ENCODE assay signal across 8 cellular contexts in genomic region chr15:92807971-92808571, GRCh38.
A peak's percentile ranks its signal among the peaks of the same experiment; 100 is the strongest.
DNase-seq lines count a peak whose midpoint lies in the region; ATAC-seq and TF ChIP-seq lines count a peak whose summit lies in the region.

No MANE protein-coding gene starts in this region.

- H3K27me3 ChIP-seq in AG04450 (ENCODE audit: control insufficient read depth, insufficient read depth, low read length) = no peaks in the 10 kb centered on the region
- no peaks in the 10 kb centered on the region for H3K27me3 ChIP-seq in psoas muscle (ENCODE audit: insufficient read depth in 3 of 3, low read length in 2 of 3)

- H3K4me3 ChIP-seq in AG04450 (ENCODE audit: low read depth, low read length) (no peak overlapping the region), psoas muscle (peak overlapping the region; percentile 67)

- H3K9me3 ChIP-seq in AG04450 (ENCODE audit: control insufficient read depth, insufficient read depth, low read length) (peaks cover 5% of the 10 kb centered on the region; the same call in 1 of the 2 replicates), psoas muscle (no peaks in the 10 kb centered on the region)

- CTCF ChIA-PET in AG04450 (lab: Charles Lee) = interaction anchor here (0.5 to 4.2 kb wide), 15 partner anchors 9 to 148 kb away, joined by 3 to 20 read pairs (median 4); partner anchors contain the start of gene CHD2

- peak overlapping the region; percentile 57 for H3K27ac ChIP-seq in AG04450 (ENCODE audit: low read depth, low read length)
- H3K27ac ChIP-seq in VCaP = peak overlapping the region; percentile 100
- peak overlapping the region; percentile 92 for H3K27ac ChIP-seq in psoas muscle

- DNase-seq in AG04450 (ENCODE audit: low read depth, low spot score) = no peak
- peak; percentile 80 for DNase-seq in HT-29 (ENCODE audit: low spot score)
- peak; percentile 52 to 68 for DNase-seq in erythroblast (lab: John Stamatoyannopoulos, UW)
- no peak for DNase-seq in psoas muscle
- no peak for DNase-seq in OCI-M2 (lab: John Stamatoyannopoulos, UW; ENCODE audit: unreplicated experiment)

- no peak for TF ChIP-seq CTCF in AG04450 (IDR thresholded peaks at IDR 0.05; ENCODE audit: low read depth, low read length)
- no peak for TF ChIP-seq CTCF in VCaP (conservative IDR thresholded peaks at IDR 0.05)
- TF ChIP-seq CTCF in psoas muscle (IDR thresholded peaks at IDR 0.05) = no peak

- H3K36me3 ChIP-seq in psoas muscle (ENCODE audit: insufficient read depth in 1 of 2, low read depth in 1 of 2) = no peaks in the 10 kb centered on the region

- peaks cover 26% of the 10 kb centered on the region for H3K4me1 ChIP-seq in psoas muscle

- no peak for TF ChIP-seq POLR2A in erythroblast (IDR thresholded peaks at IDR 0.05; ENCODE audit: low read length)

- WGBS in psoas muscle, 3 donors = 20 to 45% (median 21%) methylated on average over 14 of the region's 14 CpGs

- intact Hi-C loops in psoas muscle (cut with DNase I) = loop anchor here (2.0 to 10.0 kb wide), 4 partner anchors 94 to 217 kb away; partner anchors contain the start of gene CHD2 (in 1 of the 2)

- peak in 3 of 4 donors; percentile 0 to 1 (median 1) for ATAC-seq in psoas muscle
- ATAC-seq in GM21576 (IDR thresholded peaks at IDR 0.05; ENCODE audit: unreplicated experiment) = no peak
- ATAC-seq in HG02973 (IDR thresholded peaks at IDR 0.05; ENCODE audit: unreplicated experiment) = no peak

- POLR2A ChIA-PET in AG04450 (lab: Yijun Ruan, JAX) = interaction anchor here (1.6 to 5.0 kb wide), 4 partner anchors 11 to 101 kb away, joined by 5 to 121 read pairs (median 19); partner anchors contain the start of gene CHD2

Comparison
In these comparisons a context has a peak if more than half of its experiments do, and no peak if none do; other contexts are left out.
1. DNase-seq: peak in HT-29 (single experiment) and erythroblast (2 of 2); none in AG04450 (single experiment), psoas muscle (0 of 2) and OCI-M2 (single experiment).
2. ATAC-seq: peak in psoas muscle (3 of 4); none in GM21576 (single experiment) and HG02973 (single experiment).
3. Peak in every context shown above with its lines, with median percentiles within 50 percentile points of each other: H3K27ac ChIP-seq.